22 cellular contexts compared by ENCODE assay signal in genomic region chr11:76193219-76193618, GRCh38. TPM values are rescaled to one million over a fixed set of nuclear protein-coding genes. Genes with fewer than 3 reads are reported as not detected.
DNase-seq lines count a peak whose midpoint lies in the region; ATAC-seq and TF ChIP-seq lines count a peak whose summit lies in the region.
"Had no signal": no experiment of that assay in that cellular context is flagged by ENCODE, and none has a peak within 500 bp of the region (broad histone marks: within the 10 kb centered on the region; RNA-seq: fewer than 3 reads in every experiment).

No MANE protein-coding gene starts in this region.

- H3K9me3 ChIP-seq in SK-N-SH (no peaks in the 10 kb centered on the region), Caco-2 (no peaks in the 10 kb centered on the region)

- H3K27ac Mint-ChIP-seq in WTC11 (no peak overlapping the region), nephron progenitor cell (no peak overlapping the region), Caco-2 (ENCODE audit: unreplicated experiment) (no peak overlapping the region)
- H3K27ac Mint-ChIP-seq: CD4-positive, CD25-positive, alpha-beta regulatory T cell; T-cell had no signal

- H3F3A ChIP-seq in SK-N-SH (replicated peaks; ENCODE audit: insufficient read depth) = no peaks in the 10 kb centered on the region

- H4K20me1 ChIP-seq in SK-N-SH (ENCODE audit: insufficient read depth) = no peaks in the 10 kb centered on the region
- H4K20me1 ChIP-seq: BLaER1 had no signal

- no peak overlapping the region for H3K4me3 ChIP-seq in SK-N-SH (ENCODE audit: low read depth in 2 of 2, low read length in 1 of 2)
- no peak overlapping the region for H3K4me3 ChIP-seq in Caco-2 (ENCODE audit: low read depth, low read length)
- H3K4me3 ChIP-seq: BLaER1 had no signal

- no peaks in the 10 kb centered on the region; the same call in 1 of the 2 replicates for H3K27me3 Mint-ChIP-seq in WTC11 (ENCODE audit: low read depth)
- H3K27me3 Mint-ChIP-seq in nephron progenitor cell (ENCODE audit: low read depth, poor library complexity) = peaks cover 7% of the 10 kb centered on the region
- H3K27me3 Mint-ChIP-seq in Caco-2 (ENCODE audit: insufficient read depth, unreplicated experiment) = no peaks in the 10 kb centered on the region
- H3K27me3 Mint-ChIP-seq: CD4-positive, CD25-positive, alpha-beta regulatory T cell had no signal

- CTCF ChIA-PET in SK-N-SH (lab: Yijun Ruan, JAX) (interaction anchor here (1.0 to 9.9 kb wide), 3 partner anchors 8 to 15 kb away, joined by 3 to 94 read pairs (median 4); partner anchors contain the start of gene WNT11), WTC11 (lab: Charles Lee) (interaction anchor here (1.7 to 7.9 kb wide), 2 partner anchors 15 to 41 kb away, joined by 5 to 85 read pairs; partner anchors contain the start of gene WNT11), Caco-2 (lab: Charles Lee) (interaction anchor here (0.7 kb wide), 1 partner anchor 8 kb away, joined by 3 read pairs; no protein-coding TSS in a partner anchor)

- H3K79me2 ChIP-seq in SK-N-SH (ENCODE audit: insufficient read depth) = no peaks in the 10 kb centered on the region

- intact Hi-C loops in Caco-2 (cut with micrococcal nuclease; ENCODE audit: unreplicated experiment) = no loop called here

- ATAC-seq in SK-N-SH treated with all-trans-retinoic acid at 6 μM for 48 hours = no peak
- peak; percentile 45 for ATAC-seq in WTC11
- ATAC-seq in HG03342 (IDR thresholded peaks at IDR 0.05; ENCODE audit: unreplicated experiment) = no peak
- ATAC-seq in HG03565 (IDR thresholded peaks at IDR 0.05; ENCODE audit: unreplicated experiment) = no peak
- ATAC-seq: PC-3, T-cell had no signal

- H3K36me3 ChIP-seq in SK-N-SH (replicated peaks in 1 of 2; ENCODE audit: control insufficient read depth in 1 of 2, insufficient read depth in 2 of 2, low read length in 1 of 2) (no peaks in the 10 kb centered on the region), Caco-2 (ENCODE audit: control insufficient read depth, insufficient read depth, low read length) (peaks cover 2% of the 10 kb centered on the region; the same call in 1 of the 2 replicates)
- H3K36me3 ChIP-seq: BLaER1 had no signal

- no peak for TF ChIP-seq RAD21 in SK-N-SH (IDR thresholded peaks at IDR 0.05; ENCODE audit: low read length)

- peaks cover 0 to 14% of the 10 kb centered on the region in 2 experiments; a peak in 1 of 4 replicates for H3K4me1 ChIP-seq in SK-N-SH (ENCODE audit: control insufficient read depth in 1 of 2, insufficient read depth in 2 of 2, low read depth in 1 of 2, low read length in 1 of 2)
- no peaks in the 10 kb centered on the region for H3K4me1 ChIP-seq in Caco-2

- H3K36me3 Mint-ChIP-seq in WTC11 (no peaks in the 10 kb centered on the region), nephron progenitor cell (ENCODE audit: low read depth) (no peaks in the 10 kb centered on the region), Caco-2 (ENCODE audit: insufficient read depth, unreplicated experiment) (peaks cover 26% of the 10 kb centered on the region)
- H3K36me3 Mint-ChIP-seq: CD4-positive, CD25-positive, alpha-beta regulatory T cell; T-cell had no signal

- no peak for TF ChIP-seq EP300 in SK-N-SH (IDR thresholded peaks at IDR 0.05; ENCODE audit: borderline replicate concordance in 1 of 2, low read depth in 1 of 2, low read length in 1 of 2)

- H3K9ac ChIP-seq in SK-N-SH = no peak overlapping the region
- H3K9ac ChIP-seq: BLaER1 had no signal

- DNase-seq in SK-N-SH = peak; percentile 68
- peak; percentile 68 for DNase-seq in WTC11 (ENCODE audit: low spot score)
- peak; percentile 60 for DNase-seq in nephron progenitor cell
- no peak for DNase-seq in Caco-2
- DNase-seq: 8988T; ACHN; CD4-positive, CD25-positive, alpha-beta regulatory T cell; DMS53; Kasumi-1; NCI-H1092 treated with DMSO at 0.1 percent for 48 hours; NCI-H1436 treated with DMSO at 0.1 percent for 48 hours; NCI-H187 treated with DMSO at 0.1 percent for 48 hours; NCI-H2171 treated with DMSO at 0.1 percent for 48 hours; NCI-H345; NCI-H510A treated with DMSO at 0.1 percent for 48 hours; NK-92 treated with Interleukin-12 subunit alpha and Interleukin-12 subunit beta, amount 100 ng/mL, for 24 hours; PC-3; T-cell had no signal

- no peaks in the 10 kb centered on the region for H3K9me2 ChIP-seq in SK-N-SH

- no peaks in the 10 kb centered on the region for H3K4me1 Mint-ChIP-seq in WTC11
- H3K4me1 Mint-ChIP-seq in nephron progenitor cell = peaks cover 5% of the 10 kb centered on the region
- peaks cover 6% of the 10 kb centered on the region for H3K4me1 Mint-ChIP-seq in Caco-2 (ENCODE audit: low read depth, unreplicated experiment)
- H3K4me1 Mint-ChIP-seq: CD4-positive, CD25-positive, alpha-beta regulatory T cell; T-cell had no signal

- WGBS in SK-N-SH (ENCODE audit: low lambda C conversion rate) = 100% methylated on average over 1 of the region's 9 CpGs

- no peak overlapping the region for H3K27ac ChIP-seq in SK-N-SH (ENCODE audit: low read depth in 2 of 2, low read length in 1 of 2)
- H3K27ac ChIP-seq: BLaER1 had no signal

- H3K4me3 Mint-ChIP-seq in WTC11 = no peak overlapping the region
- H3K4me3 Mint-ChIP-seq in nephron progenitor cell = no peak overlapping the region
- H3K4me3 Mint-ChIP-seq in Caco-2 (ENCODE audit: unreplicated experiment) = no peak overlapping the region
- H3K4me3 Mint-ChIP-seq: CD4-positive, CD25-positive, alpha-beta regulatory T cell; T-cell had no signal

- no peaks in the 10 kb centered on the region for H3K9me3 Mint-ChIP-seq in WTC11
- no peaks in the 10 kb centered on the region for H3K9me3 Mint-ChIP-seq in nephron progenitor cell
- no peaks in the 10 kb centered on the region for H3K9me3 Mint-ChIP-seq in Caco-2 (ENCODE audit: unreplicated experiment)
- H3K9me3 Mint-ChIP-seq: CD4-positive, CD25-positive, alpha-beta regulatory T cell; T-cell had no signal

- no peaks in the 10 kb centered on the region for H3K27me3 ChIP-seq in SK-N-SH (ENCODE audit: insufficient read depth)
- H3K27me3 ChIP-seq in Caco-2 (replicated peaks; ENCODE audit: control insufficient read depth, insufficient read depth, low read length) = no peaks in the 10 kb centered on the region
- H3K27me3 ChIP-seq: BLaER1 had no signal

- POLR2A ChIA-PET in SK-N-SH (lab: Yijun Ruan, JAX) (no interaction called here), WTC11 (lab: Charles Lee) (no interaction called here), Caco-2 (lab: Charles Lee) (no interaction called here)

- no peak overlapping the region for H3K4me2 ChIP-seq in SK-N-SH
- H3K4me2 ChIP-seq: BLaER1 had no signal

- no peak overlapping the region for H2AFZ ChIP-seq in SK-N-SH (ENCODE audit: low read depth)

- no peak for TF ChIP-seq CTCF in SK-N-SH (IDR thresholded peaks at IDR 0.05)
- no peak for TF ChIP-seq CTCF in WTC11 (IDR thresholded peaks at IDR 0.05)
- no peak for TF ChIP-seq CTCF in nephron progenitor cell (IDR thresholded peaks at IDR 0.05)
- TF ChIP-seq CTCF in Caco-2 (IDR thresholded peaks at IDR 0.05; ENCODE audit: insufficient read depth in 1 of 2, low read depth in 1 of 2, low read length in 1 of 2, severe bottlenecking in 1 of 2, unreplicated experiment in 1 of 2) = no peak

- no TSS peak for BruUV-seq in Caco-2 (replicated peaks; lab: Mats Ljungman, UMichigan)

TF ChIP-seq in SK-N-SH, 30 proteins besides CTCF, POLR2A, EP300 and RAD21:
- TF ChIP-seq GATA2 (CRISPR knock-in tag; IDR thresholded peaks at IDR 0.05) = no peak

TF ChIP-seq in SK-N-SH treated with all-trans-retinoic acid at 6 μM for 48 hours, 23 proteins besides CTCF, POLR2A, EP300 and RAD21:
- TF ChIP-seq PATZ1 (CRISPR knock-in tag; IDR thresholded peaks at IDR 0.05; ENCODE audit: borderline replicate concordance) (no peak), ZFP3 (CRISPR knock-in tag; IDR thresholded peaks at IDR 0.05) (no peak)

TF ChIP-seq in WTC11, 78 proteins besides CTCF, POLR2A, EP300 and RAD21:
- TF ChIP-seq E2F1 (CRISPR knock-in tag; IDR thresholded peaks at IDR 0.05) (no peak), SP1 (CRISPR knock-in tag; conservative IDR thresholded peaks at IDR 0.05) (0 out of 2 replicates have a peak, but pooled peaks have one; percentile 37), GTF2I (CRISPR knock-in tag; conservative IDR thresholded peaks at IDR 0.05) (no peak)
TF ChIP-seq in WTC11: peak in this region for 1.

RNA-seq across cellular contexts. Expression of gene WNT11, which starts 13.1 kb away (rescaled TPM):
- polyA plus RNA-seq in SK-N-SH (2012; rRNA removed) = 0.43 and 0.70 TPM in 2 replicates
- polyA plus RNA-seq in SK-N-SH (2012; cell fraction: cytosol; rRNA removed) = 0.21 and 0.33 TPM in 2 replicates
- 0.74 and 0.83 TPM in 2 replicates for polyA plus RNA-seq in SK-N-SH (2012; cell fraction: nucleus; rRNA removed)
- total RNA-seq in WTC11 (2021) (0.32 to 0.89 TPM (median 0.79 TPM) in 3 replicates), Caco-2 (2022) (22.6 and 29.0 TPM in 2 replicates)
- total RNA-seq: CD4-positive, CD25-positive, alpha-beta regulatory T cell had no signal

Comparison
In these comparisons a context has a peak if more than half of its experiments do, and no peak if none do; other contexts are left out.
1. DNase-seq: peak in SK-N-SH (single experiment), WTC11 (single experiment) and nephron progenitor cell (single experiment); none in Caco-2 (0 of 2).
2. RNA of gene WNT11, which starts 13.1 kb away (total RNA-seq): 22.6 to 29.0 TPM in Caco-2; 0.32 to 0.89 TPM in WTC11; every median in the first group is over 10 times any median in the second.